In the genomic region with DNA sequence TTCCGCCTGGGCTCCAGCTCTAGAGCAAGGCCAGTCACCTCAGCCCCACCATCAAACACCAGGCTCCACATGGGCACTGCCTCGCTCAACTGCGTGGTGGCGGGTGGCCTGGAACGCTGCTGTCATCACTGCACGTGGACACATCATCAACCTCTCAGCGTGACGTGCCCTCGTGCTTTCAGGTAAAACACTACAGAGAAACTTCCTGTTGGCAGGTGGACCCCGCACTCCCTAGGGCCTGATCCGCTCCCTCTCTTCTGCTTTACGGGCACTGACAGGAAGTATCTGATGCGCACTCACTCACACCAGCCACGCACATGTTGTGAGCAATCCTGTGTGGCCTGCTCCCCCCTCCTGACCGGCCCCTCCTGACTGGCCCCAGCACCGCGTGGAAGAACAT, we compare ENCODE assay signal across 13 cellular contexts.
DNase-seq lines count a peak whose midpoint lies in the region; ATAC-seq and TF ChIP-seq lines count a peak whose summit lies in the region.
"Had no signal": no experiment of that assay in that cellular context is flagged by ENCODE, and none has a peak within 500 bp of the region (broad histone marks: within the 10 kb centered on the region; RNA-seq: fewer than 3 reads in every experiment).

No MANE protein-coding gene starts in this region.

- no peaks in the 10 kb centered on the region for H4K20me1 ChIP-seq in OCI-LY1 (ENCODE audit: insufficient read depth, low read length)

- H3K9me3 ChIP-seq in OCI-LY1 (ENCODE audit: low read length) (no peaks in the 10 kb centered on the region), WERI-Rb-1 (ENCODE audit: severe bottlenecking) (no peaks in the 10 kb centered on the region)

- H3K4me1 Mint-ChIP-seq in T-helper 1 cell treated with Interleukin-12 subunit alpha and Interleukin-12 subunit beta and Interleukin-4 antibody, amounts not matched to agents 30 μg/mL and 1 μg/mL, for 36 hours (ENCODE audit: low read depth) = peaks cover 58% of the 10 kb centered on the region
- H3K4me1 Mint-ChIP-seq in central memory CD8-positive, alpha-beta T cell = peaks cover 74% of the 10 kb centered on the region
- H3K4me1 Mint-ChIP-seq in nephron progenitor cell = peaks cover 79% of the 10 kb centered on the region

- H3K36me3 ChIP-seq in OCI-LY1 (ENCODE audit: insufficient read depth, low read length) = no peaks in the 10 kb centered on the region; the same call in 1 of the 2 replicates
- H3K36me3 ChIP-seq in WERI-Rb-1 = no peaks in the 10 kb centered on the region

- H3K36me3 Mint-ChIP-seq in T-helper 1 cell treated with Interleukin-12 subunit alpha and Interleukin-12 subunit beta and Interleukin-4 antibody, amounts not matched to agents 30 μg/mL and 1 μg/mL, for 36 hours (ENCODE audit: low read depth) = peaks cover 9% of the 10 kb centered on the region
- peaks cover 14% of the 10 kb centered on the region for H3K36me3 Mint-ChIP-seq in central memory CD8-positive, alpha-beta T cell (ENCODE audit: insufficient read depth)
- H3K36me3 Mint-ChIP-seq in nephron progenitor cell (ENCODE audit: low read depth) = no peaks in the 10 kb centered on the region

- H3K27me3 Mint-ChIP-seq in T-helper 1 cell treated with Interleukin-12 subunit alpha and Interleukin-12 subunit beta and Interleukin-4 antibody, amounts not matched to agents 30 μg/mL and 1 μg/mL, for 36 hours (ENCODE audit: low read depth) = no peaks in the 10 kb centered on the region
- H3K27me3 Mint-ChIP-seq in central memory CD8-positive, alpha-beta T cell = no peaks in the 10 kb centered on the region
- peaks cover 6% of the 10 kb centered on the region for H3K27me3 Mint-ChIP-seq in nephron progenitor cell (ENCODE audit: low read depth, poor library complexity)

- no peaks in the 10 kb centered on the region for H3K9me2 ChIP-seq in OCI-LY1 (ENCODE audit: low read depth, low read length)

- peaks cover 78% of the 10 kb centered on the region for H3K79me2 ChIP-seq in OCI-LY1 (ENCODE audit: insufficient read depth, low read length)

- H3K4me2 ChIP-seq in OCI-LY1 (ENCODE audit: low read length) = peak overlapping the region; percentile 24; the same call in 1 of the 2 replicates

- intact Hi-C loops in Right ventricle myocardium inferior (cut with DNase I) = no loop called here

- TF ChIP-seq CTCF in OCI-LY1 (IDR thresholded peaks at IDR 0.05; ENCODE audit: low read length) (no peak), nephron progenitor cell (IDR thresholded peaks at IDR 0.05) (no peak), WERI-Rb-1 (IDR thresholded peaks at IDR 0.05; ENCODE audit: low read depth, low read length) (no peak)

- no peak overlapping the region; the same call in 1 of the 2 replicates for H3K9ac ChIP-seq in OCI-LY1 (ENCODE audit: low read length)

- no peak overlapping the region for H3K4me3 ChIP-seq in OCI-LY1 (ENCODE audit: low read depth, low read length, poor library complexity, severe bottlenecking)
- no peak overlapping the region for H3K4me3 ChIP-seq in WERI-Rb-1 (ENCODE audit: low read depth, low read length)
- H3K4me3 ChIP-seq: lung had no signal

- no peak overlapping the region for H2AFZ ChIP-seq in OCI-LY1 (ENCODE audit: low read length)

- no peak overlapping the region for H3K4me3 Mint-ChIP-seq in T-helper 1 cell treated with Interleukin-12 subunit alpha and Interleukin-12 subunit beta and Interleukin-4 antibody, amounts not matched to agents 30 μg/mL and 1 μg/mL, for 36 hours
- peak overlapping the region; percentile 43 for H3K4me3 Mint-ChIP-seq in central memory CD8-positive, alpha-beta T cell
- no peak overlapping the region for H3K4me3 Mint-ChIP-seq in nephron progenitor cell

- peak; percentile 25 for ATAC-seq in central memory CD8-positive, alpha-beta T cell (replicated peaks; ENCODE audit: extremely low read depth, poor library complexity, severe bottlenecking)
- ATAC-seq in HG02642 (IDR thresholded peaks at IDR 0.05; ENCODE audit: poor library complexity, unreplicated experiment) = no peak
- no peak for ATAC-seq in Right ventricle myocardium inferior

- peaks cover 45% of the 10 kb centered on the region for H3K4me1 ChIP-seq in OCI-LY1 (ENCODE audit: insufficient read depth, low read length, severe bottlenecking)

- no peaks in the 10 kb centered on the region for H3F3A ChIP-seq in OCI-LY1 (ENCODE audit: insufficient read depth, low read length)

- H3K9me3 Mint-ChIP-seq in T-helper 1 cell treated with Interleukin-12 subunit alpha and Interleukin-12 subunit beta and Interleukin-4 antibody, amounts not matched to agents 30 μg/mL and 1 μg/mL, for 36 hours = no peaks in the 10 kb centered on the region
- no peaks in the 10 kb centered on the region for H3K9me3 Mint-ChIP-seq in central memory CD8-positive, alpha-beta T cell
- no peaks in the 10 kb centered on the region for H3K9me3 Mint-ChIP-seq in nephron progenitor cell

- H3K27me3 ChIP-seq in OCI-LY1 (ENCODE audit: insufficient read depth, low read length) = no peaks in the 10 kb centered on the region
- no peaks in the 10 kb centered on the region for H3K27me3 ChIP-seq in WERI-Rb-1 (ENCODE audit: insufficient read depth, low read depth, severe bottlenecking)

- H3K27ac ChIP-seq in OCI-LY1 (ENCODE audit: low read depth, low read length, poor library complexity, severe bottlenecking) = peak overlapping the region; percentile 49
- no peak overlapping the region for H3K27ac ChIP-seq in WERI-Rb-1
- H3K27ac ChIP-seq: 22Rv1 had no signal

- no peak for DNase-seq in T-helper 1 cell
- no peak for DNase-seq in central memory CD8-positive, alpha-beta T cell (ENCODE audit: low spot score in 2 of 2)
- DNase-seq in nephron progenitor cell = no peak
- DNase-seq in Right ventricle myocardium inferior (ENCODE audit: missing footprints) = no peak
- no peak for DNase-seq in WERI-Rb-1
- DNase-seq: dermis blood vessel endothelial cell, DMS79 treated with DMSO at 0.1 percent for 48 hours, NCI-H1105 had no signal

- peak overlapping the region; percentile 46 for H3K27ac Mint-ChIP-seq in T-helper 1 cell treated with Interleukin-12 subunit alpha and Interleukin-12 subunit beta and Interleukin-4 antibody, amounts not matched to agents 30 μg/mL and 1 μg/mL, for 36 hours
- H3K27ac Mint-ChIP-seq in central memory CD8-positive, alpha-beta T cell (ENCODE audit: low read depth) = peak overlapping the region; percentile 78
- peak overlapping the region; percentile 92 for H3K27ac Mint-ChIP-seq in nephron progenitor cell
